Comparison of ENCODE assay signal across 9 cellular contexts in the genomic region with DNA sequence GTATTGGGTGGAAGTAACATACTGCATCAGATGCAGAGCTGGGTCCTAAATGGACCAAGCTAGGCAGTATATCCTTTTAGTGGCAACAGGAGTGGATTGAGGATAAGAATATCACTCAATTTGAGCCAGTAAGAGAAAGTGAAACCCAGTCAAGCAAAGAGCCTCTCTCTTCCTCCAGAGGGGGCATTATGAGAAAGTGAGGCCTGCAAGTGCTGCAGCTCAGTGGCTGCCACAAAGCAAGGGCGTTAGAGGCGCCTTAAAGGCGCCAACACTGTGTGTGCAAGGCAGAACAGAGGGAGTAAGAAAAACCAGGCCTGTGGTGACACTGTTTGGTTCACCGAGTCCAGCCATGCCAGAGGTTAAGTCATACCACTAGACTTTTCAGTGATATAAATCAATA. TPM values are rescaled to one million over a fixed set of nuclear protein-coding genes. Genes with fewer than 3 reads are reported as not detected.
DNase-seq lines count a peak whose midpoint lies in the region; ATAC-seq and TF ChIP-seq lines count a peak whose summit lies in the region.
"Had no signal": no experiment of that assay in that cellular context is flagged by ENCODE, and none has a peak within 500 bp of the region (broad histone marks: within the 10 kb centered on the region; RNA-seq: fewer than 3 reads in every experiment).

No MANE protein-coding gene starts in this region.

- H3K27me3 Mint-ChIP-seq in CD4-positive, alpha-beta T cell: no peaks in the 10 kb centered on the region
- no peaks in the 10 kb centered on the region for H3K27me3 Mint-ChIP-seq in activated CD8-positive, alpha-beta T cell treated with anti-CD3 and anti-CD28 coated beads, Interleukin-2, amount 10 ng/mL, durations not matched to agents 7 days and 5 days (ENCODE audit: low read depth)
- H3K27me3 Mint-ChIP-seq: dendritic cell treated with granulocyte-macrophage colony-stimulating factor and Interleukin-4, amounts not matched to agents 40 ng/mL and 50 ng/mL, for 4 days had no signal

- peak overlapping the region; percentile 57 for H3K27ac Mint-ChIP-seq in CD4-positive, alpha-beta T cell
- peak overlapping the region; percentile 64 for H3K27ac Mint-ChIP-seq in activated CD8-positive, alpha-beta T cell treated with anti-CD3 and anti-CD28 coated beads, Interleukin-2, amount 10 ng/mL, durations not matched to agents 7 days and 5 days
- H3K27ac Mint-ChIP-seq: dendritic cell treated with granulocyte-macrophage colony-stimulating factor and Interleukin-4, amounts not matched to agents 40 ng/mL and 50 ng/mL, for 4 days had no signal

- H3K9ac ChIP-seq in mesenchymal stem cell (ENCODE audit: low read length): no peak overlapping the region

- H3K4me3 ChIP-seq in mesenchymal stem cell (ENCODE audit: insufficient read depth in 1 of 2, low read depth in 1 of 2, low read length in 2 of 2) (no peak overlapping the region), esophagus muscularis mucosa (no peak overlapping the region)

- no peak overlapping the region for H4K91ac ChIP-seq in mesenchymal stem cell (ENCODE audit: low read length)

- no peaks in the 10 kb centered on the region for H3K27me3 ChIP-seq in CD4-positive, alpha-beta T cell (ENCODE audit: control insufficient read depth, insufficient read depth, low read length)
- no peaks in the 10 kb centered on the region for H3K27me3 ChIP-seq in mesenchymal stem cell (ENCODE audit: control insufficient read depth in 1 of 2, insufficient read depth in 1 of 2, low read length in 2 of 2)
- H3K27me3 ChIP-seq in esophagus muscularis mucosa: no peaks in the 10 kb centered on the region

- H2BK5ac ChIP-seq in mesenchymal stem cell (ENCODE audit: low read depth, low read length, poor library complexity, severe bottlenecking): no peak overlapping the region

- H2BK120ac ChIP-seq in mesenchymal stem cell (ENCODE audit: low read depth, low read length): no peak overlapping the region

- H3K23ac ChIP-seq in mesenchymal stem cell (ENCODE audit: low read length in 2 of 2): no peak overlapping the region

- H3K14ac ChIP-seq in mesenchymal stem cell (ENCODE audit: low read length in 2 of 2): no peak overlapping the region

- in situ Hi-C loops in KBM-7 (cut with MboI; ENCODE audit: low pct_unique_long_range_greater_than_20kb, low sequenced_read_pairs): no loop called here

- H3K9me3 Mint-ChIP-seq in CD4-positive, alpha-beta T cell: no peaks in the 10 kb centered on the region
- H3K9me3 Mint-ChIP-seq in activated CD8-positive, alpha-beta T cell treated with anti-CD3 and anti-CD28 coated beads, Interleukin-2, amount 10 ng/mL, durations not matched to agents 7 days and 5 days (ENCODE audit: insufficient read depth): no peaks in the 10 kb centered on the region
- H3K9me3 Mint-ChIP-seq: dendritic cell treated with granulocyte-macrophage colony-stimulating factor and Interleukin-4, amounts not matched to agents 40 ng/mL and 50 ng/mL, for 4 days had no signal

- no peak for TF ChIP-seq CTCF in CD4-positive, alpha-beta T cell (IDR thresholded peaks at IDR 0.05)
- no peak for TF ChIP-seq CTCF in esophagus muscularis mucosa (IDR thresholded peaks at IDR 0.05)

- H3K18ac ChIP-seq in mesenchymal stem cell (ENCODE audit: low read depth in 1 of 2, low read length in 2 of 2): no peak overlapping the region

- ATAC-seq in CD4-positive, alpha-beta T cell (ENCODE audit: poor library complexity): peak; percentile 95
- peak; percentile 98 for ATAC-seq in GM19372 (IDR thresholded peaks at IDR 0.05; ENCODE audit: low read depth, unreplicated experiment)
- ATAC-seq in HG03175 (IDR thresholded peaks at IDR 0.05; ENCODE audit: unreplicated experiment): peak; percentile 99
- peak; percentile 95 for ATAC-seq in activated CD8-positive, alpha-beta T cell treated with anti-CD3 and anti-CD28 coated beads, Interleukin-2, amount 10 ng/mL, durations not matched to agents 7 days and 5 days

- H3K27ac ChIP-seq in CD4-positive, alpha-beta T cell (ENCODE audit: low read depth, low read length): no peak overlapping the region
- no peak overlapping the region for H3K27ac ChIP-seq in mesenchymal stem cell (ENCODE audit: low read length, poor library complexity, severe bottlenecking)
- H3K27ac ChIP-seq in esophagus muscularis mucosa (replicated peaks in 1 of 4): no peak overlapping the region

- H3K4me2 ChIP-seq in mesenchymal stem cell (ENCODE audit: low read length, poor library complexity, severe bottlenecking): no peak overlapping the region

- peaks cover 2% of the 10 kb centered on the region for H3K4me1 ChIP-seq in mesenchymal stem cell (ENCODE audit: control insufficient read depth, insufficient read depth, low read depth, low read length)
- peaks cover 5 to 24% (median 16%) of the 10 kb centered on the region in 4 donors for H3K4me1 ChIP-seq in esophagus muscularis mucosa

- intact Hi-C loops in CD4-positive, alpha-beta T cell (cut with DNase I, micrococcal nuclease): no loop called here
- intact Hi-C loops in esophagus muscularis mucosa (cut with DNase I): no loop called here

- H3K36me3 Mint-ChIP-seq in CD4-positive, alpha-beta T cell (ENCODE audit: low read depth): peaks cover 8% of the 10 kb centered on the region
- peaks cover 7% of the 10 kb centered on the region for H3K36me3 Mint-ChIP-seq in activated CD8-positive, alpha-beta T cell treated with anti-CD3 and anti-CD28 coated beads, Interleukin-2, amount 10 ng/mL, durations not matched to agents 7 days and 5 days (ENCODE audit: low read depth)

- H3K4me3 Mint-ChIP-seq in CD4-positive, alpha-beta T cell: peak overlapping the region; percentile 9
- no peak overlapping the region for H3K4me3 Mint-ChIP-seq in activated CD8-positive, alpha-beta T cell treated with anti-CD3 and anti-CD28 coated beads, Interleukin-2, amount 10 ng/mL, durations not matched to agents 7 days and 5 days
- H3K4me3 Mint-ChIP-seq: dendritic cell treated with granulocyte-macrophage colony-stimulating factor and Interleukin-4, amounts not matched to agents 40 ng/mL and 50 ng/mL, for 4 days had no signal

- WGBS in mesenchymal stem cell: 56% methylated on average over 4 of the region's 4 CpGs
- 92% methylated on average over 4 of the region's 4 CpGs for WGBS in esophagus muscularis mucosa

- no peak overlapping the region for H2AFZ ChIP-seq in mesenchymal stem cell (ENCODE audit: low read depth, low read length)

- H2AK5ac ChIP-seq in mesenchymal stem cell (ENCODE audit: low read length, severe bottlenecking): no peak overlapping the region

- H4K8ac ChIP-seq in mesenchymal stem cell (ENCODE audit: low read length): no peak overlapping the region

- H3K79me1 ChIP-seq in mesenchymal stem cell (replicated peaks; ENCODE audit: low read length, poor library complexity, severe bottlenecking): peaks cover 29% of the 10 kb centered on the region

- H2BK12ac ChIP-seq in mesenchymal stem cell (ENCODE audit: low read length in 2 of 2): no peak overlapping the region

- H3K36me3 ChIP-seq in mesenchymal stem cell (ENCODE audit: control insufficient read depth in 1 of 2, insufficient read depth in 2 of 2, low read depth in 1 of 2, low read length in 2 of 2) (peaks cover 0 to 20% of the 10 kb centered on the region in 2 experiments), esophagus muscularis mucosa (peaks cover 0 to 7% (median 0%) of the 10 kb centered on the region in 4 donors)

- CTCF ChIA-PET in CD4-positive, alpha-beta T cell (lab: Charles Lee): interaction anchor here (1.7 kb wide), 2 partner anchors 12 to 17 kb away, joined by 7 read pairs; a partner anchor contains a TSS
- CTCF ChIA-PET in activated CD8-positive, alpha-beta T cell treated with anti-CD3 and anti-CD28 coated beads, Interleukin-2, amount 10 ng/mL, durations not matched to agents 7 days and 5 days (lab: Charles Lee): interaction anchor here (0.8 to 2.9 kb wide), 9 partner anchors 8 to 42 kb away, joined by 3 to 19 read pairs (median 4); a partner anchor contains a TSS

- no peak for TF ChIP-seq EP300 in esophagus muscularis mucosa (IDR thresholded peaks at IDR 0.05)

- DNase-seq in CD4-positive, alpha-beta T cell: peak in 6 of 10 experiments; percentile 1 to 30 (median 7)
- peak; percentile 63 for DNase-seq in activated CD8-positive, alpha-beta T cell treated with anti-CD3 and anti-CD28 coated beads, Interleukin-2, amount 10 ng/mL, durations not matched to agents 7 days and 5 days
- peak; percentile 76 for DNase-seq in mesenchymal stem cell
- DNase-seq in esophagus muscularis mucosa (ENCODE audit: extremely low spot score): no peak
- no peak for DNase-seq in NCI-H1694 treated with DMSO at 0.1 percent for 48 hours (lab: John Stamatoyannopoulos, UW)
- no peak for DNase-seq in KBM-7

- POLR2A ChIA-PET in CD4-positive, alpha-beta T cell (lab: Charles Lee): interaction anchor here (1.3 to 2.0 kb wide), 2 partner anchors 18 to 50 kb away, joined by 4 to 11 read pairs; a partner anchor contains a TSS
- POLR2A ChIA-PET in activated CD8-positive, alpha-beta T cell treated with anti-CD3 and anti-CD28 coated beads, Interleukin-2, amount 10 ng/mL, durations not matched to agents 7 days and 5 days (lab: Charles Lee): interaction anchor here (1.9 kb wide), 1 partner anchor 18 kb away, joined by 13 read pairs; a partner anchor contains a TSS

- H3K4ac ChIP-seq in mesenchymal stem cell (ENCODE audit: low read depth in 1 of 2, low read length in 2 of 2): no peak overlapping the region

- no peak for TF ChIP-seq POLR2A in esophagus muscularis mucosa (IDR thresholded peaks at IDR 0.05; ENCODE audit: low read depth)

- peaks cover 51% of the 10 kb centered on the region for H3K4me1 Mint-ChIP-seq in CD4-positive, alpha-beta T cell (ENCODE audit: low read depth)
- H3K4me1 Mint-ChIP-seq in activated CD8-positive, alpha-beta T cell treated with anti-CD3 and anti-CD28 coated beads, Interleukin-2, amount 10 ng/mL, durations not matched to agents 7 days and 5 days (ENCODE audit: low read depth): peaks cover 23% of the 10 kb centered on the region

- no peaks in the 10 kb centered on the region for H3K9me3 ChIP-seq in CD4-positive, alpha-beta T cell (ENCODE audit: control insufficient read depth, low read length)
- H3K9me3 ChIP-seq in mesenchymal stem cell (ENCODE audit: control insufficient read depth, low read length) (no peaks in the 10 kb centered on the region), esophagus muscularis mucosa (no peaks in the 10 kb centered on the region)

- H2BK15ac ChIP-seq in mesenchymal stem cell (ENCODE audit: low read depth, poor library complexity, severe bottlenecking): no peak overlapping the region

RNA-seq across cellular contexts. Expression of a gene that starts 17.5 kb away (rescaled TPM):
- 10 to 100 TPM; 15.2 to 15.5 TPM for total RNA-seq in CD4-positive, alpha-beta T cell
- 10 to 100 TPM; 21.2 to 24.9 TPM for total RNA-seq in activated CD8-positive, alpha-beta T cell treated with anti-CD3 and anti-CD28 coated beads, Interleukin-2, amount 10 ng/mL, durations not matched to agents 7 days and 5 days
- polyA plus RNA-seq in mesenchymal stem cell (2013, experiment 1 of 2): 28.2 TPM
- 27.9 TPM for polyA plus RNA-seq in mesenchymal stem cell (2013, experiment 2 of 2)
- 10 to 100 TPM; 14.5 to 21.0 (median 17.8) TPM for total RNA-seq in esophagus muscularis mucosa

Comparison
In these comparisons a context has a peak if more than half of its experiments do, and no peak if none do; other contexts are left out.
1. DNase-seq: peak in CD4-positive, alpha-beta T cell (6 of 10), activated CD8-positive, alpha-beta T cell treated with anti-CD3 and anti-CD28 coated beads, Interleukin-2, amount 10 ng/mL, durations not matched to agents 7 days and 5 days (single experiment) and mesenchymal stem cell (single experiment); none in esophagus muscularis mucosa (single experiment), NCI-H1694 treated with DMSO at 0.1 percent for 48 hours (single experiment) and KBM-7 (single experiment).
2. Peak in every context shown above with its lines, with median percentiles within 50 percentile points of each other: ATAC-seq.